ENCODE assay signal across 13 cellular contexts in genomic region chr21:38817371-38818335, GRCh38. TPM values are rescaled to one million over a fixed set of nuclear protein-coding genes. Genes with fewer than 3 reads are reported as not detected.
A peak's percentile ranks its signal among the peaks of the same experiment; 100 is the strongest.
DNase-seq lines count a peak whose midpoint lies in the region; ATAC-seq and TF ChIP-seq lines count a peak whose summit lies in the region.
"Had no signal": no experiment of that assay in that cellular context is flagged by ENCODE, and none has a peak within 500 bp of the region (broad histone marks: within the 10 kb centered on the region; RNA-seq: fewer than 3 reads in every experiment).

No MANE protein-coding gene starts in this region.

- ATAC-seq in RWPE2 (ENCODE audit: low read depth), result peak; percentile 73
- peak; percentile 22 to 58 (median 36) for ATAC-seq in psoas muscle
- no peak for ATAC-seq in HG03342 (IDR thresholded peaks at IDR 0.05; ENCODE audit: unreplicated experiment)

- H3K27me3 ChIP-seq in RWPE2 (ENCODE audit: insufficient read depth, poor library complexity, severe bottlenecking) (no peaks in the 10 kb centered on the region), psoas muscle (ENCODE audit: insufficient read depth in 3 of 3, low read length in 2 of 3) (no peaks in the 10 kb centered on the region), H7 (ENCODE audit: control insufficient read depth, insufficient read depth, low read length) (no peaks in the 10 kb centered on the region)
- H3K27me3 ChIP-seq: heart right ventricle had no signal

- TF ChIP-seq CTCF in RWPE2 (IDR thresholded peaks at IDR 0.05; ENCODE audit: poor library complexity, severe bottlenecking) (no peak), fibroblast of the aortic adventitia (IDR thresholded peaks at IDR 0.05; ENCODE audit: insufficient read depth, low read length) (no peak), psoas muscle (IDR thresholded peaks at IDR 0.05) (no peak)

- H3K4me1 ChIP-seq in RWPE2 (ENCODE audit: insufficient read depth, poor library complexity, severe bottlenecking) (peaks cover 53% of the 10 kb centered on the region), psoas muscle (peaks cover 29% of the 10 kb centered on the region)

- DNase-seq in AG20443 (ENCODE audit: low spot score) (peak; percentile 81), RWPE2 (ENCODE audit: low spot score) (no peak), fibroblast of the aortic adventitia (ENCODE audit: low read depth) (peak; percentile 55), psoas muscle (no peak), HUDEP-2 (lab: John Stamatoyannopoulos, UW; ENCODE audit: unreplicated experiment in 76 of 76) (no peak), H7 (no peak)
- no peak for DNase-seq in stimulated activated CD4-positive, alpha-beta T cell treated with anti-CD3 and anti-CD28 coated beads, Interleukin-15, amount 100 ng/mL, for 24 hours
- DNase-seq: activated CD4-positive, alpha-beta T cell treated with anti-CD3 and anti-CD28 coated beads, Interleukin-2, amount 10 ng/mL, durations not matched to agents 7 days and 5 days; CD4-positive, CD25-positive, alpha-beta regulatory T cell; heart right ventricle; NCI-H1048; SHP77 treated with DMSO at 0.1 percent for 48 hours had no signal

- intact Hi-C loops in psoas muscle (cut with DNase I), result no loop called here

- 90 to 94% (median 93%) methylated on average over 14 of the region's 14 CpGs for WGBS in psoas muscle, 3 donors

- H3K36me3 ChIP-seq in RWPE2 (ENCODE audit: low read depth) (peaks cover 97% of the 10 kb centered on the region), psoas muscle (ENCODE audit: insufficient read depth in 1 of 2, low read depth in 1 of 2) (peaks cover 29 to 98% of the 10 kb centered on the region in 2 donors), H7 (replicated peaks; ENCODE audit: control insufficient read depth, insufficient read depth, low read length) (peaks cover 68% of the 10 kb centered on the region)

- H3K9me3 ChIP-seq in RWPE2 (ENCODE audit: severe bottlenecking) (no peaks in the 10 kb centered on the region), psoas muscle (no peaks in the 10 kb centered on the region)
- H3K9me3 ChIP-seq: heart right ventricle had no signal

- peak overlapping the region; percentile 76 for H3K27ac ChIP-seq in RWPE2 (ENCODE audit: poor library complexity, severe bottlenecking)
- H3K27ac ChIP-seq in psoas muscle, result peak overlapping the region; percentile 52

- no peak overlapping the region for H3K4me3 ChIP-seq in RWPE2 (ENCODE audit: severe bottlenecking)
- no peak overlapping the region for H3K4me3 ChIP-seq in fibroblast of the aortic adventitia (ENCODE audit: low read depth, low read length)
- no peak overlapping the region for H3K4me3 ChIP-seq in psoas muscle
- H3K4me3 ChIP-seq in H7 (ENCODE audit: insufficient read depth, low read depth, low read length), result no peak overlapping the region
- H3K4me3 ChIP-seq: heart right ventricle had no signal

RNA-seq across cellular contexts. Expression of gene ETS2, which starts 11.9 kb away (rescaled TPM):
- 7.5 and 62.6 TPM in 2 replicates for total RNA-seq in fibroblast of the aortic adventitia (ENCODE audit: low replicate concordance)
- 100 to 1,000 TPM in 1 of 4 donors, 10 to 100 TPM in 3; 37.0 to 494 (median 96.6) TPM for total RNA-seq in psoas muscle
- 100 to 1,000 TPM in 1 of 3 donors, 10 to 100 TPM in 2; 43.4 to 115 (median 57.8) TPM for polyA plus RNA-seq in psoas muscle
- 47.9 and 52.2 TPM in 2 replicates for total RNA-seq in H7 (2014; rRNA removed; shearing (Covaris generic))

Comparison
In these comparisons a context has a peak if more than half of its experiments do, and no peak if none do; other contexts are left out.
1. DNase-seq: peak in AG20443 (single experiment) and fibroblast of the aortic adventitia (single experiment); none in RWPE2 (single experiment), psoas muscle (0 of 2), HUDEP-2 (0 of 76), H7 (single experiment) and stimulated activated CD4-positive, alpha-beta T cell treated with anti-CD3 and anti-CD28 coated beads, Interleukin-15, amount 100 ng/mL, for 24 hours (single experiment).